ENCODE assay signal across 1 cellular context in the genomic region with DNA sequence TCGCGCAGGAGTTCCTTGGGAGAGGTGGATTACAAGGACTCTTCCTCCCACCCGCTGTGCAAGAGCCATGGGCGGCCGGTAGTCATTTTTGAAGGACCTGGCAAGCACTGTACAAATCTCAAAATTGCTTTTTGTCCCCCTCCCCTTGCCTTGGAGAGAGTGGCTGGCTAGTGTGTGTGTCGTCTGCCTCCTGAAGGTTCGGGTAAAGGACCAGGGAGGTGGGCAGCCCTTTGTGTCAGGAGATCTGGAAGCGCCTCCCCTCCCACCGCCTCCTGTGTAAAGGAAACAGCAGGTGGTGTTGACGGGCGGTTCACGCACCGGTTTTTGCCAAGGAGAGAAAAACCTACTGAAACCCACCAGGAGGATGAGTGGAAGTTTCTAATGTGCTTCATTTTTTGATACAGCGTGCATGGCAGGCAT.
TF ChIP-seq lines count a peak whose summit lies in the region.

No MANE protein-coding gene starts in this region.

TF ChIP-seq in IMR-90, 13 proteins besides CTCF, POLR2A, EP300 and RAD21:
- no peak for TF ChIP-seq BHLHE40 (IDR thresholded peaks at IDR 0.05; ENCODE audit: low read depth, low read length)
- TF ChIP-seq RCOR1 (IDR thresholded peaks at IDR 0.05; ENCODE audit: insufficient replicate concordance, low read length) = no peak
- TF ChIP-seq NFE2L2 (IDR thresholded peaks at IDR 0.05; ENCODE audit: low read depth, low read length) = no peak
- TF ChIP-seq USF2 (IDR thresholded peaks at IDR 0.05; ENCODE audit: low read depth, low read length) = no peak
- no peak for TF ChIP-seq SMC3 (IDR thresholded peaks at IDR 0.05; ENCODE audit: low read depth, low read length)
- no peak for TF ChIP-seq RFX5 (IDR thresholded peaks at IDR 0.05; ENCODE audit: low read depth, low read length)
- no peak for TF ChIP-seq MAFK (IDR thresholded peaks at IDR 0.05; ENCODE audit: low read depth, low read length)
- no peak for TF ChIP-seq MXI1 (IDR thresholded peaks at IDR 0.05; ENCODE audit: borderline replicate concordance, low read depth, low read length)
- no peak for TF ChIP-seq CHD1 (IDR thresholded peaks at IDR 0.05; ENCODE audit: low read depth, low read length)
- no peak for TF ChIP-seq CEBPB (IDR thresholded peaks at IDR 0.05; ENCODE audit: low read depth, low read length)
- TF ChIP-seq FOS (IDR thresholded peaks at IDR 0.05; ENCODE audit: low read depth, low read length) = no peak
- TF ChIP-seq MAZ (IDR thresholded peaks at IDR 0.05; ENCODE audit: borderline replicate concordance, low read depth, low read length) = no peak
